Comparison of ENCODE assay signal across 8 cellular contexts in the genomic region with DNA sequence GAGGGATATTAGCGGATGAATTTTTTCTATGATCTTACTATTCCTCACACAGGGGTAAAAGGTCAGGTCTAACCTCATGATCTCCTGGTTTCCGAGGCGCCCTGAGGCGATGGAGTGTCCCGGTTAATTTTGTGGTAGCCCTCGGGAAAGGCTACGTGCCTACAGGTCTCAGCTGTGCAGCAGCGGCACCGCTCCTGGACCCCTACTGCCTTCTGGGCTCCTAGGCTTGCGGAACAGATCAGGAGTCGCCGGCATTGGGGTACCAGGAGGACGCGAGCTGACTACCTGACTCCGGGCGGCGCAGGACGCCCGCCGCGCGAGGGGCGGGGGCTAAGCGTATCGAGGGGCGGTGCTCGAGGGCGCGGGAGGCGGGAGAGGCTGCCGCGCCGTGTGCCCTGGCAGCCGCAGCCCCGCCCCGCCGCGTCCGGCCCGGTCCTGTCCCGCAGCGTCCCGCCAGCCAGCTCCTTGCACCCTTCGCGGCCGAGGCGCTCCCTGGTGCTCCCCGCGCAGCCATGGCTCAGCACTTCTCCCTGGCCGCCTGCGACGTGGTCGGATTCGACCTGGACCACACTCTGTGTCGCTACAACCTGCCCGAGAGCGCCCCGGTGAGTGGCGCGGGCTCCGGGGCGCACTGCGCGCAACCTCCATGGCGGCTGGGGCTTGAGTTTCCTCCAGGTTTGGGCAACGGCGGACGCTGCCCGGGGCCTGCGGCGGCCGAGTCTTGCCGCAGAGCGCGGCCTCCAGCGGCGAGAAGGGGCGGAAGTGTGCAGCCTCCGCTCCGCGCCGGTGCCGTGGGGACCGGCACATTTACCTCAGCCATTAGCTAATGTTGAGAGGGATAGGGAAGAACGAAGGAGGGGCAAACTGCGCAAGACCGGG. TPM values are rescaled to one million over a fixed set of nuclear protein-coding genes. Genes with fewer than 3 reads are reported as not detected.
DNase-seq lines count a peak whose midpoint lies in the region; ATAC-seq lines count a peak whose summit lies in the region.

A gene (plus strand): TSS at position 435 of the 879 bp plus-strand sequence. CDS start 78 bp downstream, at position 513.

- H3K4me3 Mint-ChIP-seq in effector memory CD8-positive, alpha-beta T cell, result peak within 1 kb of the TSS; percentile 92 to 93

- DNase-seq in CMK (ENCODE audit: low read depth) (peak; percentile 37), NCI-H82 treated with DMSO at 0.1 percent for 48 hours (lab: John Stamatoyannopoulos, UW; ENCODE audit: unreplicated experiment) (peak; percentile 63), mesenteric fat pad (ENCODE audit: low spot score) (peak; percentile 93)
- DNase-seq in effector memory CD8-positive, alpha-beta T cell, result peak; percentile 76 to 82 (median 82)
- DNase-seq in stimulated activated CD8-positive, alpha-beta memory T cell treated with anti-CD3 and anti-CD28 coated beads, Interleukin-15, amount 100 ng/mL, for 4 hours (ENCODE audit: low read depth in 2 of 2), result peak; percentile 60 to 67

- no peaks in the 10 kb centered on the region for H3K9me3 Mint-ChIP-seq in effector memory CD8-positive, alpha-beta T cell

- ATAC-seq in GM19438 (IDR thresholded peaks at IDR 0.05; ENCODE audit: low read depth, unreplicated experiment) (peak; percentile 81), HG03571 (IDR thresholded peaks at IDR 0.05; ENCODE audit: unreplicated experiment) (peak; percentile 88)
- peak; percentile 87 for ATAC-seq in effector memory CD8-positive, alpha-beta T cell (replicated peaks)

- CTCF ChIA-PET in activated CD8-positive, alpha-beta memory T cell treated with anti-CD3 and anti-CD28 coated beads for 36 hours (lab: Charles Lee), result interaction anchor here (1.1 to 1.5 kb wide), 2 partner anchors 12 to 30 kb away, joined by 4 read pairs; no protein-coding TSS in a partner anchor

- H3K27ac Mint-ChIP-seq in effector memory CD8-positive, alpha-beta T cell, result peak within 1 kb of the TSS; percentile 85 to 91

- POLR2A ChIA-PET in activated CD8-positive, alpha-beta memory T cell treated with anti-CD3 and anti-CD28 coated beads for 36 hours (lab: Charles Lee), result interaction anchor here (0.6 to 1.7 kb wide), 4 partner anchors 11 to 179 kb away, joined by 3 to 4 read pairs (median 3); a partner anchor contains a TSS

- H3K4me1 Mint-ChIP-seq in effector memory CD8-positive, alpha-beta T cell (ENCODE audit: low read depth in 2 of 2), result peaks cover 42 to 51% of the 10 kb centered on the region in 2 donors

- H3K27me3 Mint-ChIP-seq in effector memory CD8-positive, alpha-beta T cell, result no peaks in the 10 kb centered on the region

- no peaks in the 10 kb centered on the region for H3K36me3 Mint-ChIP-seq in effector memory CD8-positive, alpha-beta T cell (ENCODE audit: insufficient read depth)

RNA-seq across cellular contexts. Expression of the gene that starts here (rescaled TPM):
- total RNA-seq in activated CD8-positive, alpha-beta memory T cell treated with anti-CD3 and anti-CD28 coated beads for 36 hours, result 10 to 100 TPM; 43.1 to 44.7 TPM
- 38.4 TPM for total RNA-seq in mesenteric fat pad

Comparison
In these comparisons a context has a peak if more than half of its experiments do, and no peak if none do; other contexts are left out.
1. Peak in every context shown above with its lines: DNase-seq and ATAC-seq.
2. DNase-seq: peak in every context shown above with its lines; median percentile 93 in mesenteric fat pad; 82 in effector memory CD8-positive, alpha-beta T cell; 64 in stimulated activated CD8-positive, alpha-beta memory T cell treated with anti-CD3 and anti-CD28 coated beads, Interleukin-15, amount 100 ng/mL, for 4 hours; 63 in NCI-H82 treated with DMSO at 0.1 percent for 48 hours; 37 in CMK.